18 cellular contexts compared by ENCODE assay signal in the genomic region with DNA sequence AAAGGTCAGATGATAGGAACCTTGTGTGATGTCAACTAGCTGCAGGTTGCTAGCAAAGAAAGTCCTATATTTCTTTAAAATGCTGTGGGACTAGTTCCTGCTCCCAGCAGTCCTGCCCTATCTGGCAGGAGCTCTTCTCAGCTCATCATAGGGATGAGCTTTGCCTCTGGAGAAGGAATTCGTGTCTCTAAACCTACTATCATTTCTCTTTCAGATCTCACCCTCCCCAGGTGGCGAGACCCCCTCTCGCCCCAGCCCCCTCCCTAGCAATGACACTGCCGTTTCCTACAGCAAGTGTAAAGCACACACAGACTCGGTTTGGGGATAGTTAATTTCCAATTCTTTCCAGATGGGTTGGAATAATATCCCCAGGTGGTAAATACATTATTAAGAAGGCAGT.
A peak's percentile ranks its signal among the peaks of the same experiment; 100 is the strongest.
DNase-seq lines count a peak whose midpoint lies in the region; ATAC-seq and TF ChIP-seq lines count a peak whose summit lies in the region.
"Had no signal": no experiment of that assay in that cellular context is flagged by ENCODE, and none has a peak within 500 bp of the region (broad histone marks: within the 10 kb centered on the region; RNA-seq: fewer than 3 reads in every experiment).

No MANE protein-coding gene starts in this region.

- H3K36me3 ChIP-seq in HUES64 (ENCODE audit: insufficient read depth, low read length), result no peaks in the 10 kb centered on the region
- H3K36me3 ChIP-seq: BE2C, HAP-1 had no signal

- 23% methylated on average over 5 of the region's 5 CpGs for WGBS in HUES64

- H3K27ac ChIP-seq in HUES64 (ENCODE audit: low read depth, low read length) (peak overlapping the region; percentile 56; the same call in 1 of the 2 replicates), foreskin keratinocyte (no peak overlapping the region)

- TF ChIP-seq CTCF in foreskin keratinocyte (conservative IDR thresholded peaks at IDR 0.05), result no peak

- H3K27me3 ChIP-seq in HUES64 (ENCODE audit: insufficient read depth, low read length) (peaks cover 35% of the 10 kb centered on the region), foreskin keratinocyte (no peaks in the 10 kb centered on the region)
- H3K27me3 ChIP-seq: BE2C had no signal

- H3K9me3 ChIP-seq in HUES64 (ENCODE audit: insufficient read depth, low read depth, low read length) (no peaks in the 10 kb centered on the region), iPS-18c (ENCODE audit: control insufficient read depth, insufficient read depth, low read length) (no peaks in the 10 kb centered on the region)
- H3K9me3 ChIP-seq: BE2C, HAP-1 had no signal

- peaks cover 12% of the 10 kb centered on the region for H3K4me1 ChIP-seq in HUES64 (ENCODE audit: insufficient read depth, low read length)
- H3K4me1 ChIP-seq in foreskin keratinocyte, result no peaks in the 10 kb centered on the region
- H3K4me1 ChIP-seq: BE2C, HAP-1 had no signal

- H3K9ac ChIP-seq in HUES64 (ENCODE audit: low read depth, low read length), result no peak overlapping the region

- no peak overlapping the region for H3K4me3 ChIP-seq in HUES64 (ENCODE audit: low read length)
- peak overlapping the region; percentile 6; the same call in 1 of the 2 replicates for H3K4me3 ChIP-seq in iPS-18c (ENCODE audit: insufficient read depth, low read depth, low read length)
- H3K4me3 ChIP-seq: HAP-1 had no signal

- ATAC-seq in GM19467 (IDR thresholded peaks at IDR 0.05; ENCODE audit: unreplicated experiment) (no peak), foreskin keratinocyte (no peak)

- DNase-seq in ELF-1 (ENCODE audit: low read depth, low spot score) (peak; percentile 2), foreskin keratinocyte (no peak), Ammon's horn (ENCODE audit: low spot score) (no peak)
- DNase-seq in stimulated activated CD4-positive, alpha-beta T cell treated with anti-CD3 and anti-CD28 coated beads, Interleukin-4, amount 100 ng/mL, for 24 hours, result no peak
- DNase-seq: 8988T; BE2C; C1 segment of cervical spinal cord; CD4-positive, CD25-positive, alpha-beta regulatory T cell; CD8-positive, alpha-beta memory T cell; COR-L47; DMS 273 treated with DMSO at 0.1 percent for 48 hours; DMS53; DND-41; EL had no signal
